ENCODE assay signal across 2 cellular contexts in genomic region chr2:10798783-10799182, GRCh38.
TF ChIP-seq lines count a peak whose summit lies in the region.

No MANE protein-coding gene starts in this region.

TF ChIP-seq in HCT116, 20 proteins besides CTCF, POLR2A, EP300 and RAD21:
- TF ChIP-seq EGR1 (IDR thresholded peaks at IDR 0.05; ENCODE audit: low read depth): no peak
- TF ChIP-seq CEBPB (IDR thresholded peaks at IDR 0.05; ENCODE audit: low read depth): no peak
- TF ChIP-seq SIN3A (IDR thresholded peaks at IDR 0.05; ENCODE audit: low read depth): no peak
- no peak for TF ChIP-seq ZNF274 (IDR thresholded peaks at IDR 0.05; ENCODE audit: low read depth, low read length)
- no peak for TF ChIP-seq ELF1 (IDR thresholded peaks at IDR 0.05; ENCODE audit: borderline replicate concordance, low read depth)
- TF ChIP-seq FOSL1 (IDR thresholded peaks at IDR 0.05; ENCODE audit: low read depth): no peak
- TF ChIP-seq MAX (IDR thresholded peaks at IDR 0.05): no peak
- TF ChIP-seq ZBTB33 (IDR thresholded peaks at IDR 0.05; ENCODE audit: extremely low read depth, insufficient replicate concordance, low read length): no peak
TF ChIP-seq in HCT116: peak in this region for 0.

TF ChIP-seq in GM12878, 131 proteins besides CTCF, POLR2A, EP300 and RAD21:
- TF ChIP-seq SMAD1 (IDR thresholded peaks at IDR 0.05; ENCODE audit: low read depth, partially characterized antibody): no peak
- TF ChIP-seq NRF1 (conservative IDR thresholded peaks at IDR 0.05; ENCODE audit: low read depth, low read length): no peak
- TF ChIP-seq ZBTB4 (CRISPR knock-in tag; IDR thresholded peaks at IDR 0.05): no peak
- no peak for TF ChIP-seq ZNF274 (IDR thresholded peaks at IDR 0.05; ENCODE audit: insufficient read depth, insufficient read length)
